Comparison of ENCODE assay signal across 24 cellular contexts in the genomic region with DNA sequence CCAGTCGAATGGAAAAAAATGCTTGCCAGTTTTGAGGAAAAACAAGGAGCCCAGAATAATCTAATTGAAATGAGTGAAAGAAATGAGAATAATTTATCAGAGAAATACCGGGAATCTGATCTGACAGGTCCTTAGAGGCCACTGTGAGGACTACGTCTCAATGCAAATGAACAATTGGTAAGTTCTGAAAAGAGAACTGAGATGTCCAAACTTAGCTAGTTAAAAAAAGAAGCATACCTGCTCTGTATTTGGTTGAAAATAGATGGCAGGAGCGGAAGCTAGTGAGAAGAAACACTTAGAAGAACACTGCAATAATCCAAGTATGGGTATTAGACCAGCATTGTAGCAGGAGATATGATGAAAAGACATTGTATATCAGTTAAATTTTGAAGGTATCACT.
"Had no signal": no experiment of that assay in that cellular context is flagged by ENCODE, and none has a peak within 500 bp of the region (broad histone marks: within the 10 kb centered on the region; RNA-seq: fewer than 3 reads in every experiment).

No MANE protein-coding gene starts in this region.

- H3K27ac ChIP-seq: SJSA1, SK-N-MC had no signal

- H3K27me3 ChIP-seq: SJSA1 had no signal

- H3K4me1 ChIP-seq: SJSA1 had no signal

- DNase-seq: Kasumi-1, KBM-7, MV-4-11, NCI-H1092, NCI-H1105 treated with DMSO at 0.1 percent for 48 hours, NCI-H1417 treated with DMSO at 0.1 percent for 48 hours, NCI-H146, NCI-H1694 treated with DMSO at 0.1 percent for 48 hours, NCI-H2029, NCI-H2081 treated with DMSO at 0.1 percent for 48 hours, NCI-H2171, NCI-H226, NCI-H446, NCI-H510A, NCI-H526, NCI-H82, PC-3, Right ventricle myocardium superior, SIG-M5, SW 1271, T-cell had no signal

- ATAC-seq: Panc1, PC-3, T-cell had no signal

- H3K4me3 ChIP-seq: SJSA1, SK-N-MC had no signal

- H3K36me3 ChIP-seq: SJSA1 had no signal

- H3K9me3 ChIP-seq: SJSA1 had no signal
